Comparison of ENCODE assay signal across 1 cellular context in the genomic region with DNA sequence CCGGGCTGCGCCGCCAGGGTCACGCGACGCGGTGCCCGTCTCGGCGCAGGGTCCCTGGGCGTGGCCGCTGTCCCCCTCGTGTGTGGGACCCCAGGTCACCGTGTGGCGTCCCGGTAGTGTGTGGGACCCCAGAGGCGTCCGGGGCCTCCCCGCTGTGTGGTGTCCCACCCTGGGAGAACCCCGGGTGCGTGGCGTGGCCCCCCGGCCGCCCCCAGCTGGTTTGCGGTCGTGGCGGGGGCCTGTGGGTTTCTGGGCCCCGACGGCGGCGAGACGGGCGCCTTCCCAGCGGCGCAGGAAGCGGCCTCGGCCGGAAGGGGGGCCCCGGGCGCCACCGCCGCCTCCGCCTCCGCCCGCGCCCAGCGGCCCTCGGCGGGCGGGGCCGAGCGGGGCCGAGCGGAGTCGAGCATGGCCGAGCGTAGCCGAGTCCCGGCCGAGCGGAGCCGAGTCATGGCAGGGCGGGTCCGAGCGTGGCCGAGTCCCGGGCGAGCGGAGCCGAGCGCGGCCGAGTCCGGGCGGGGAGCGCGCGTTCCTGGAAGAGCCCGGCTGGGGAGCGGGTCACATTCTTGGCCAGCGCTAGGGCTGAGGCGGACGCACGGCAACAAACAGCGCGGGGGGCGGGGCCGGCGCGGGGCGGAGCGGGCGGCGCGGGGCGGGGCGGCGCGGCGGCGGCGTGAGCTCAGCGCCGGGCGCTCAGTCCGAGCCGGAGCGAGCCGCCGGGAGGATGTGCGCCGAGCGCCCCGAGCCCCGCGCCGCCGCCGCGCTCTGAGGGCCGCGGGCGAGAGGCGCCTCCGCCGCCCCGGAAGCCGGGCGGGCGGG.
TF ChIP-seq lines count a peak whose summit lies in the region.

No MANE protein-coding gene starts in this region.

TF ChIP-seq in K562, 482 proteins besides CTCF, POLR2A, EP300 and RAD21 (continued from another document and continues in another):
- TF ChIP-seq, protein P1, sequence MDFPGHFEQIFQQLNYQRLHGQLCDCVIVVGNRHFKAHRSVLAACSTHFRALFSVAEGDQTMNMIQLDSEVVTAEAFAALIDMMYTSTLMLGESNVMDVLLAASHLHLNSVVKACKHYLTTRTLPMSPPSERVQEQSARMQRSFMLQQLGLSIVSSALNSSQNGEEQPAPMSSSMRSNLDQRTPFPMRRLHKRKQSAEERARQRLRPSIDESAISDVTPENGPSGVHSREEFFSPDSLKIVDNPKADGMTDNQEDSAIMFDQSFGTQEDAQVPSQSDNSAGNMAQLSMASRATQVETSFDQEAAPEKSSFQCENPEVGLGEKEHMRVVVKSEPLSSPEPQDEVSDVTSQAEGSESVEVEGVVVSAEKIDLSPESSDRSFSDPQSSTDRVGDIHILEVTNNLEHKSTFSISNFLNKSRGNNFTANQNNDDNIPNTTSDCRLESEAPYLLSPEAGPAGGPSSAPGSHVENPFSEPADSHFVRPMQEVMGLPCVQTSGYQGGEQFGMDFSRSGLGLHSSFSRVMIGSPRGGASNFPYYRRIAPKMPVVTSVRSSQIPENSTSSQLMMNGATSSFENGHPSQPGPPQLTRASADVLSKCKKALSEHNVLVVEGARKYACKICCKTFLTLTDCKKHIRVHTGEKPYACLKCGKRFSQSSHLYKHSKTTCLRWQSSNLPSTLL (IDR thresholded peaks at IDR 0.05), result no peak
- TF ChIP-seq SMARCC2 (IDR thresholded peaks at IDR 0.05; ENCODE audit: low read depth) (no peak), SMARCE1 (IDR thresholded peaks at IDR 0.05) (no peak), ZNF133 (CRISPR knock-in tag; IDR thresholded peaks at IDR 0.05) (no peak), SETDB1 (IDR thresholded peaks at IDR 0.05; ENCODE audit: low read length) (no peak), CBFB (CRISPR knock-in tag; IDR thresholded peaks at IDR 0.05) (peak; percentile 82), ERF (CRISPR knock-in tag; IDR thresholded peaks at IDR 0.05) (0 out of 2 replicates have a peak, but pooled peaks have one; percentile 64), ZNF324 (CRISPR knock-in tag; IDR thresholded peaks at IDR 0.05) (no peak), CHD1 (IDR thresholded peaks at IDR 0.05; ENCODE audit: low read length) (peak; percentile 91), MYNN (IDR thresholded peaks at IDR 0.05) (no peak), MYNN (CRISPR knock-in tag; IDR thresholded peaks at IDR 0.05) (no peak), GATAD2B (IDR thresholded peaks at IDR 0.05; ENCODE audit: borderline replicate concordance) (peak; percentile 84; the same call in 1 of the 2 replicates), CCNT2 (IDR thresholded peaks at IDR 0.05; ENCODE audit: borderline replicate concordance, extremely low read depth, insufficient read length, low read depth, low read length) (peak; percentile 63), KDM4B (IDR thresholded peaks at IDR 0.05; ENCODE audit: borderline replicate concordance in 2 of 2, low read depth in 1 of 2) (no peak), ZKSCAN3 (CRISPR knock-in tag; IDR thresholded peaks at IDR 0.05) (no peak), CBX3 (IDR thresholded peaks at IDR 0.05; ENCODE audit: borderline replicate concordance in 1 of 2, low read length in 2 of 2) (no peak), MIER1 (IDR thresholded peaks at IDR 0.05; ENCODE audit: low read depth) (no peak), ZNF445 (CRISPR knock-in tag; IDR thresholded peaks at IDR 0.05; ENCODE audit: low read depth) (no peak), BACH1 (tag; IDR thresholded peaks at IDR 0.05) (no peak), SRSF9 (IDR thresholded peaks at IDR 0.05; ENCODE audit: borderline replicate concordance, low read depth, low read length) (no peak), PCBP1 (IDR thresholded peaks at IDR 0.05; ENCODE audit: low read depth, low read length, poor library complexity, severe bottlenecking) (no peak), SREBF1 (IDR thresholded peaks at IDR 0.05; ENCODE audit: borderline replicate concordance, low read depth, low read length) (no peak), NONO (IDR thresholded peaks at IDR 0.05; ENCODE audit: low read depth in 2 of 2, low read length in 1 of 2) (peak in 1 of 2 experiments; percentile 89; a peak in 3 of 4 replicates), MTF1 (CRISPR knock-in tag; IDR thresholded peaks at IDR 0.05; ENCODE audit: borderline replicate concordance) (no peak), MBD2 (IDR thresholded peaks at IDR 0.05; ENCODE audit: borderline replicate concordance, low read depth) (no peak), PTBP1 (IDR thresholded peaks at IDR 0.05; ENCODE audit: low read depth, low read length) (no peak), CCAR2 (IDR thresholded peaks at IDR 0.05; ENCODE audit: low read depth, low read length) (no peak), FOXJ2 (tag; IDR thresholded peaks at IDR 0.05) (no peak), DDX20 (tag; IDR thresholded peaks at IDR 0.05; ENCODE audit: low read depth) (no peak), NFATC3 (IDR thresholded peaks at IDR 0.05) (no peak), ETV1 (tag; conservative IDR thresholded peaks at IDR 0.05; ENCODE audit: low read depth) (peak; percentile 47; the same call in 1 of the 2 replicates), ARID2 (IDR thresholded peaks at IDR 0.05) (no peak), HDAC2 (IDR thresholded peaks at IDR 0.05) (no peak), ZNF384 (IDR thresholded peaks at IDR 0.05; ENCODE audit: low read depth, low read length) (no peak), MCM7 (IDR thresholded peaks at IDR 0.05) (no peak), SIN3B (IDR thresholded peaks at IDR 0.05; ENCODE audit: low read depth) (peak; percentile 54; the same call in 1 of the 2 replicates), MCM2 (IDR thresholded peaks at IDR 0.05; ENCODE audit: low read depth) (no peak), IFI16 (CRISPR knock-in tag; IDR thresholded peaks at IDR 0.05) (no peak), TAF15 (IDR thresholded peaks at IDR 0.05; ENCODE audit: low read depth, low read length) (no peak), ZBTB17 (CRISPR knock-in tag; IDR thresholded peaks at IDR 0.05) (peak; percentile 58; the same call in 1 of the 2 replicates), EGR1 (conservative IDR thresholded peaks at IDR 0.05) (peak; percentile 59), NR2C2 (CRISPR knock-in tag; IDR thresholded peaks at IDR 0.05) (no peak), NR2C2 (tag; IDR thresholded peaks at IDR 0.05) (peak; percentile 56), ZNF785 (CRISPR knock-in tag; IDR thresholded peaks at IDR 0.05) (no peak), PURB (CRISPR knock-in tag; IDR thresholded peaks at IDR 0.05; ENCODE audit: low read depth) (no peak), GTF2A2 (tag; IDR thresholded peaks at IDR 0.05) (0 out of 2 replicates have a peak, but pooled peaks have one; percentile 36), GTF2F1 (IDR thresholded peaks at IDR 0.05; ENCODE audit: low read depth, low read length) (no peak)
- TF ChIP-seq, protein P2, sequence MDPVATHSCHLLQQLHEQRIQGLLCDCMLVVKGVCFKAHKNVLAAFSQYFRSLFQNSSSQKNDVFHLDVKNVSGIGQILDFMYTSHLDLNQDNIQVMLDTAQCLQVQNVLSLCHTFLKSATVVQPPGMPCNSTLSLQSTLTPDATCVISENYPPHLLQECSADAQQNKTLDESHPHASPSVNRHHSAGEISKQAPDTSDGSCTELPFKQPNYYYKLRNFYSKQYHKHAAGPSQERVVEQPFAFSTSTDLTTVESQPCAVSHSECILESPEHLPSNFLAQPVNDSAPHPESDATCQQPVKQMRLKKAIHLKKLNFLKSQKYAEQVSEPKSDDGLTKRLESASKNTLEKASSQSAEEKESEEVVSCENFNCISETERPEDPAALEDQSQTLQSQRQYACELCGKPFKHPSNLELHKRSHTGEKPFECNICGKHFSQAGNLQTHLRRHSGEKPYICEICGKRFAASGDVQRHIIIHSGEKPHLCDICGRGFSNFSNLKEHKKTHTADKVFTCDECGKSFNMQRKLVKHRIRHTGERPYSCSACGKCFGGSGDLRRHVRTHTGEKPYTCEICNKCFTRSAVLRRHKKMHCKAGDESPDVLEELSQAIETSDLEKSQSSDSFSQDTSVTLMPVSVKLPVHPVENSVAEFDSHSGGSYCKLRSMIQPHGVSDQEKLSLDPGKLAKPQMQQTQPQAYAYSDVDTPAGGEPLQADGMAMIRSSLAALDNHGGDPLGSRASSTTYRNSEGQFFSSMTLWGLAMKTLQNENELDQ (CRISPR knock-in tag; IDR thresholded peaks at IDR 0.05; ENCODE audit: borderline replicate concordance), result no peak
- TF ChIP-seq, protein P3, sequence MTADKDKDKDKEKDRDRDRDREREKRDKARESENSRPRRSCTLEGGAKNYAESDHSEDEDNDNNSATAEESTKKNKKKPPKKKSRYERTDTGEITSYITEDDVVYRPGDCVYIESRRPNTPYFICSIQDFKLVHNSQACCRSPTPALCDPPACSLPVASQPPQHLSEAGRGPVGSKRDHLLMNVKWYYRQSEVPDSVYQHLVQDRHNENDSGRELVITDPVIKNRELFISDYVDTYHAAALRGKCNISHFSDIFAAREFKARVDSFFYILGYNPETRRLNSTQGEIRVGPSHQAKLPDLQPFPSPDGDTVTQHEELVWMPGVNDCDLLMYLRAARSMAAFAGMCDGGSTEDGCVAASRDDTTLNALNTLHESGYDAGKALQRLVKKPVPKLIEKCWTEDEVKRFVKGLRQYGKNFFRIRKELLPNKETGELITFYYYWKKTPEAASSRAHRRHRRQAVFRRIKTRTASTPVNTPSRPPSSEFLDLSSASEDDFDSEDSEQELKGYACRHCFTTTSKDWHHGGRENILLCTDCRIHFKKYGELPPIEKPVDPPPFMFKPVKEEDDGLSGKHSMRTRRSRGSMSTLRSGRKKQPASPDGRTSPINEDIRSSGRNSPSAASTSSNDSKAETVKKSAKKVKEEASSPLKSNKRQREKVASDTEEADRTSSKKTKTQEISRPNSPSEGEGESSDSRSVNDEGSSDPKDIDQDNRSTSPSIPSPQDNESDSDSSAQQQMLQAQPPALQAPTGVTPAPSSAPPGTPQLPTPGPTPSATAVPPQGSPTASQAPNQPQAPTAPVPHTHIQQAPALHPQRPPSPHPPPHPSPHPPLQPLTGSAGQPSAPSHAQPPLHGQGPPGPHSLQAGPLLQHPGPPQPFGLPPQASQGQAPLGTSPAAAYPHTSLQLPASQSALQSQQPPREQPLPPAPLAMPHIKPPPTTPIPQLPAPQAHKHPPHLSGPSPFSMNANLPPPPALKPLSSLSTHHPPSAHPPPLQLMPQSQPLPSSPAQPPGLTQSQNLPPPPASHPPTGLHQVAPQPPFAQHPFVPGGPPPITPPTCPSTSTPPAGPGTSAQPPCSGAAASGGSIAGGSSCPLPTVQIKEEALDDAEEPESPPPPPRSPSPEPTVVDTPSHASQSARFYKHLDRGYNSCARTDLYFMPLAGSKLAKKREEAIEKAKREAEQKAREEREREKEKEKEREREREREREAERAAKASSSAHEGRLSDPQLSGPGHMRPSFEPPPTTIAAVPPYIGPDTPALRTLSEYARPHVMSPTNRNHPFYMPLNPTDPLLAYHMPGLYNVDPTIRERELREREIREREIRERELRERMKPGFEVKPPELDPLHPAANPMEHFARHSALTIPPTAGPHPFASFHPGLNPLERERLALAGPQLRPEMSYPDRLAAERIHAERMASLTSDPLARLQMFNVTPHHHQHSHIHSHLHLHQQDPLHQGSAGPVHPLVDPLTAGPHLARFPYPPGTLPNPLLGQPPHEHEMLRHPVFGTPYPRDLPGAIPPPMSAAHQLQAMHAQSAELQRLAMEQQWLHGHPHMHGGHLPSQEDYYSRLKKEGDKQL (CRISPR knock-in tag; IDR thresholded peaks at IDR 0.05; ENCODE audit: borderline replicate concordance), result no peak
- TF ChIP-seq, protein P4, sequence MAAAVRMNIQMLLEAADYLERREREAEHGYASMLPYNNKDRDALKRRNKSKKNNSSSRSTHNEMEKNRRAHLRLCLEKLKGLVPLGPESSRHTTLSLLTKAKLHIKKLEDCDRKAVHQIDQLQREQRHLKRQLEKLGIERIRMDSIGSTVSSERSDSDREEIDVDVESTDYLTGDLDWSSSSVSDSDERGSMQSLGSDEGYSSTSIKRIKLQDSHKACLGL (CRISPR knock-in tag; IDR thresholded peaks at IDR 0.05; ENCODE audit: borderline replicate concordance, poor library complexity, severe bottlenecking), result no peak
- TF ChIP-seq, protein P5, sequence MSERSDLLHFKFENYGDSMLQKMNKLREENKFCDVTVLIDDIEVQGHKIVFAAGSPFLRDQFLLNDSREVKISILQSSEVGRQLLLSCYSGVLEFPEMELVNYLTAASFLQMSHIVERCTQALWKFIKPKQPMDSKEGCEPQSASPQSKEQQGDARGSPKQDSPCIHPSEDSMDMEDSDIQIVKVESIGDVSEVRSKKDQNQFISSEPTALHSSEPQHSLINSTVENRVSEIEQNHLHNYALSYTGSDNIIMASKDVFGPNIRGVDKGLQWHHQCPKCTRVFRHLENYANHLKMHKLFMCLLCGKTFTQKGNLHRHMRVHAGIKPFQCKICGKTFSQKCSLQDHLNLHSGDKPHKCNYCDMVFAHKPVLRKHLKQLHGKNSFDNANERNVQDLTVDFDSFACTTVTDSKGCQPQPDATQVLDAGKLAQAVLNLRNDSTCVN (CRISPR knock-in tag; IDR thresholded peaks at IDR 0.05), result no peak
- TF ChIP-seq, protein P6, sequence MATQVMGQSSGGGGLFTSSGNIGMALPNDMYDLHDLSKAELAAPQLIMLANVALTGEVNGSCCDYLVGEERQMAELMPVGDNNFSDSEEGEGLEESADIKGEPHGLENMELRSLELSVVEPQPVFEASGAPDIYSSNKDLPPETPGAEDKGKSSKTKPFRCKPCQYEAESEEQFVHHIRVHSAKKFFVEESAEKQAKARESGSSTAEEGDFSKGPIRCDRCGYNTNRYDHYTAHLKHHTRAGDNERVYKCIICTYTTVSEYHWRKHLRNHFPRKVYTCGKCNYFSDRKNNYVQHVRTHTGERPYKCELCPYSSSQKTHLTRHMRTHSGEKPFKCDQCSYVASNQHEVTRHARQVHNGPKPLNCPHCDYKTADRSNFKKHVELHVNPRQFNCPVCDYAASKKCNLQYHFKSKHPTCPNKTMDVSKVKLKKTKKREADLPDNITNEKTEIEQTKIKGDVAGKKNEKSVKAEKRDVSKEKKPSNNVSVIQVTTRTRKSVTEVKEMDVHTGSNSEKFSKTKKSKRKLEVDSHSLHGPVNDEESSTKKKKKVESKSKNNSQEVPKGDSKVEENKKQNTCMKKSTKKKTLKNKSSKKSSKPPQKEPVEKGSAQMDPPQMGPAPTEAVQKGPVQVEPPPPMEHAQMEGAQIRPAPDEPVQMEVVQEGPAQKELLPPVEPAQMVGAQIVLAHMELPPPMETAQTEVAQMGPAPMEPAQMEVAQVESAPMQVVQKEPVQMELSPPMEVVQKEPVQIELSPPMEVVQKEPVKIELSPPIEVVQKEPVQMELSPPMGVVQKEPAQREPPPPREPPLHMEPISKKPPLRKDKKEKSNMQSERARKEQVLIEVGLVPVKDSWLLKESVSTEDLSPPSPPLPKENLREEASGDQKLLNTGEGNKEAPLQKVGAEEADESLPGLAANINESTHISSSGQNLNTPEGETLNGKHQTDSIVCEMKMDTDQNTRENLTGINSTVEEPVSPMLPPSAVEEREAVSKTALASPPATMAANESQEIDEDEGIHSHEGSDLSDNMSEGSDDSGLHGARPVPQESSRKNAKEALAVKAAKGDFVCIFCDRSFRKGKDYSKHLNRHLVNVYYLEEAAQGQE (CRISPR knock-in tag; IDR thresholded peaks at IDR 0.05; ENCODE audit: low read depth), result no peak
- TF ChIP-seq, protein P7, sequence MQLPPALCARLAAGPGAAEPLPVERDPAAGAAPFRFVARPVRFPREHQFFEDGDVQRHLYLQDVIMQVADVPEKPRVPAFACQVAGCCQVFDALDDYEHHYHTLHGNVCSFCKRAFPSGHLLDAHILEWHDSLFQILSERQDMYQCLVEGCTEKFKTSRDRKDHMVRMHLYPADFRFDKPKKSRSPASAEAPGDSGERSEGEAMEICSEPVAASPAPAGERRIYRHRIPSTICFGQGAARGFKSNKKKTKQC (CRISPR knock-in tag; IDR thresholded peaks at IDR 0.05), result peak; percentile 57; the same call in 1 of the 2 replicates
